ENCODE assay signal across 9 cellular contexts in the genomic region with DNA sequence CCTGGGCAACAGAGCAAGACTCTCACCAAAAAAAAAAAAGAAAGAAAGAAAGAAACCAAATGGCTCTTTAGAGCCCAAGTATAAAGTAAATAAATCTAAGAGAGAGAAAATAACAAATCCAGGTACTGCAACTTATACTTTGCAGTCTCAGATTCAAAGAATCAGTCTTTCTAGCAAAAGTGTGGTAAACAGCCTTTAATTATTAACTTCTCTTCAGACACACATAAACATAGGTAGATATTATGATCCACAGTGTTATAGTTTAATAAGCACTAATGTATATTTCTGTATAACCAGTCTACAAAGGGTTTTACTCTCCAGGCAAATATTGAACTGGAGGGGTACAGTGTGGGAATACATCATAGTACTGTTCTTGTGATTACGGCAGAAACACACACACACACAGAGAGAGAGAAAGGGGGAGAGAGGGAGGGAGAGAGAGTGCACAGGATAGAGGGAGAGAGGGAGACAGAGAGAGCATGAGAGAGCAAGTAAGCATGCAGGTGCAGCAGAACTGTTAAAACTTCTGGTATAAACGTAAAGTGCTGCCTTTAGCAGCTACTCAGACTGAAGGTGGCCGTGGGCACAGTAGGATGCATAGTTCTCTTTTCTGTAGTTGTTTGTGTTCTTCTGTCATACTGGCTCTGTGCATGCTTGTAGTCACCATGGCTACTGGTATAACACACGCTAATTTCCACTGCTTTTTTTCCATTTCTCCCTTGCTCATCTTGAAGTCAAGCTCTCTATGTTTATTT. TPM values are rescaled to one million over a fixed set of nuclear protein-coding genes. Genes with fewer than 3 reads are reported as not detected.
DNase-seq lines count a peak whose midpoint lies in the region; ATAC-seq and TF ChIP-seq lines count a peak whose summit lies in the region.
"Had no signal": no experiment of that assay in that cellular context is flagged by ENCODE, and none has a peak within 500 bp of the region (broad histone marks: within the 10 kb centered on the region; RNA-seq: fewer than 3 reads in every experiment).

No MANE protein-coding gene starts in this region.

- H3K27me3 ChIP-seq in mammary epithelial cell (ENCODE audit: insufficient read depth, low read length) (no peaks in the 10 kb centered on the region), breast epithelium (no peaks in the 10 kb centered on the region), colonic mucosa (no peaks in the 10 kb centered on the region), upper lobe of right lung (no peaks in the 10 kb centered on the region), stomach (no peaks in the 10 kb centered on the region)

- peaks cover 57% of the 10 kb centered on the region for H3K79me2 ChIP-seq in mammary epithelial cell (ENCODE audit: insufficient read depth, low read length)

- in situ Hi-C loops in mammary epithelial cell (cut with MboI; ENCODE audit: low sequenced_read_pairs in 2 of 2), result no loop called here

- 12% methylated on average over 4 of the region's 4 CpGs for WGBS in mammary epithelial cell (ENCODE audit: low coverage, missing lambda C conversion rate)
- 45 to 64% (median 49%) methylated on average over 4 of the region's 4 CpGs for WGBS in stomach, 5 donors

- intact Hi-C loops in mammary epithelial cell (cut with micrococcal nuclease), result no loop called here
- intact Hi-C loops in breast epithelium (cut with DNase I; ENCODE audit: low total_unique reads), result no loop called here
- intact Hi-C loops in colonic mucosa (cut with DNase I), result no loop called here
- intact Hi-C loops in upper lobe of right lung (cut with DNase I), result no loop called here
- intact Hi-C loops in stomach (cut with DNase I; ENCODE audit: low total_unique reads), result no loop called here

- TF ChIP-seq EP300 in stomach (IDR thresholded peaks at IDR 0.05), result no peak

- no peaks in the 10 kb centered on the region for H4K20me1 ChIP-seq in mammary epithelial cell (ENCODE audit: insufficient read depth, low read length)

- no TSS peak for BruUV-seq in mammary epithelial cell (replicated peaks; lab: Mats Ljungman, UMichigan)

- dilution Hi-C loops in mammary epithelial cell (cut with HindIII; ENCODE audit: low sequenced_read_pairs), result no loop called here

- H3K4me3 ChIP-seq in mammary epithelial cell (replicated peaks in 1 of 3; ENCODE audit: insufficient read depth in 1 of 3, low read depth in 2 of 3, low read length in 3 of 3) (no peak overlapping the region), breast epithelium (no peak overlapping the region), colonic mucosa (no peak overlapping the region), upper lobe of right lung (no peak overlapping the region), stomach (no peak overlapping the region)

- CTCF ChIA-PET in mammary epithelial cell (lab: Charles Lee; ENCODE audit: low non-redundant PET), result no interaction called here

- no peak overlapping the region for H3K9ac ChIP-seq in mammary epithelial cell (ENCODE audit: insufficient read depth, low read length)
- H3K9ac ChIP-seq in colonic mucosa (ENCODE audit: low read depth in 2 of 2, low read length in 2 of 2), result no peak overlapping the region

- H3K9me3 ChIP-seq in mammary epithelial cell (replicated peaks; ENCODE audit: insufficient read depth, low read length) (no peaks in the 10 kb centered on the region), breast epithelium (no peaks in the 10 kb centered on the region), colonic mucosa (no peaks in the 10 kb centered on the region), upper lobe of right lung (no peaks in the 10 kb centered on the region), stomach (no peaks in the 10 kb centered on the region)

- no peak for DNase-seq in mammary epithelial cell
- DNase-seq in breast epithelium (ENCODE audit: low spot score in 2 of 2), result no peak
- no peak for DNase-seq in colonic mucosa
- no peak for DNase-seq in upper lobe of right lung
- DNase-seq in NCI-H1930 (lab: John Stamatoyannopoulos, UW), result no peak
- DNase-seq in stomach, result no peak
- no peak for DNase-seq in GDM1 (lab: John Stamatoyannopoulos, UW)
- DNase-seq: NCI-H1694 had no signal

- H3K4me2 ChIP-seq in mammary epithelial cell (ENCODE audit: insufficient read depth, low read depth, low read length), result no peak overlapping the region

- H3K27ac ChIP-seq in mammary epithelial cell (ENCODE audit: insufficient read depth, low read depth, low read length) (no peak overlapping the region), breast epithelium (no peak overlapping the region), colonic mucosa (peak overlapping the region; percentile 29), upper lobe of right lung (no peak overlapping the region), stomach (peak overlapping the region in 2 of 5 donors; percentile 35 to 37)

- TF ChIP-seq CTCF in mammary epithelial cell (conservative IDR thresholded peaks at IDR 0.05 in 1 of 2, IDR thresholded peaks at IDR 0.05 in 1 of 2; ENCODE audit: extremely low read depth in 1 of 2, insufficient read depth in 1 of 2, low read depth in 1 of 2, low read length in 2 of 2), result no peak
- TF ChIP-seq CTCF in breast epithelium (IDR thresholded peaks at IDR 0.05), result no peak
- no peak for TF ChIP-seq CTCF in colonic mucosa (IDR thresholded peaks at IDR 0.05)
- no peak for TF ChIP-seq CTCF in upper lobe of right lung (IDR thresholded peaks at IDR 0.05)
- no peak for TF ChIP-seq CTCF in stomach (IDR thresholded peaks at IDR 0.05)

- H3K36me3 ChIP-seq in mammary epithelial cell (ENCODE audit: insufficient read depth, low read length) (no peaks in the 10 kb centered on the region), breast epithelium (no peaks in the 10 kb centered on the region), colonic mucosa (no peaks in the 10 kb centered on the region), upper lobe of right lung (peaks cover 11% of the 10 kb centered on the region), stomach (peaks cover 0 to 15% (median 14%) of the 10 kb centered on the region in 4 donors)

- no peak for TF ChIP-seq POLR2A in breast epithelium (IDR thresholded peaks at IDR 0.05)
- no peak for TF ChIP-seq POLR2A in stomach (IDR thresholded peaks at IDR 0.05)

- H3K4me1 ChIP-seq in mammary epithelial cell (ENCODE audit: insufficient read depth, low read length), result peaks cover 1% of the 10 kb centered on the region
- H3K4me1 ChIP-seq in breast epithelium, result no peaks in the 10 kb centered on the region
- H3K4me1 ChIP-seq in colonic mucosa, result peaks cover 5% of the 10 kb centered on the region
- H3K4me1 ChIP-seq in upper lobe of right lung, result no peaks in the 10 kb centered on the region
- H3K4me1 ChIP-seq in stomach, result peaks cover 9 to 52% (median 29%) of the 10 kb centered on the region in 4 donors

- ATAC-seq in HG03108 (IDR thresholded peaks at IDR 0.05; ENCODE audit: unreplicated experiment) (peak; percentile 74), upper lobe of right lung (peak; percentile 27)

- peak overlapping the region; percentile 9 for H2AFZ ChIP-seq in mammary epithelial cell (ENCODE audit: low read depth, low read length)

RNA-seq across cellular contexts. Expression of gene MTMR2, which starts 32.3 kb away (rescaled TPM):
- total RNA-seq in mammary epithelial cell (10 to 100 TPM; 47.2 to 50.7 TPM), breast epithelium (10 to 100 TPM; 20.3 to 28.4 (median 20.5) TPM), colonic mucosa (10 to 100 TPM; 29.3 to 34.3 TPM), upper lobe of right lung (27.0 TPM), stomach (100 to 1,000 TPM in 1 of 5 donors, 10 to 100 TPM in 3, 1 to 10 TPM in 1; 4.9 to 201 (median 46.5) TPM)
- polyA plus RNA-seq in mammary epithelial cell (23.8 TPM), stomach (10 to 100 TPM in 2 of 3 donors, 1 to 10 TPM in 1; 8.2 to 19.6 (median 17.6) TPM)
- polyA minus RNA-seq in mammary epithelial cell, result 35.9 TPM
